Comparison of ENCODE assay signal across 1 cellular context in the genomic region with DNA sequence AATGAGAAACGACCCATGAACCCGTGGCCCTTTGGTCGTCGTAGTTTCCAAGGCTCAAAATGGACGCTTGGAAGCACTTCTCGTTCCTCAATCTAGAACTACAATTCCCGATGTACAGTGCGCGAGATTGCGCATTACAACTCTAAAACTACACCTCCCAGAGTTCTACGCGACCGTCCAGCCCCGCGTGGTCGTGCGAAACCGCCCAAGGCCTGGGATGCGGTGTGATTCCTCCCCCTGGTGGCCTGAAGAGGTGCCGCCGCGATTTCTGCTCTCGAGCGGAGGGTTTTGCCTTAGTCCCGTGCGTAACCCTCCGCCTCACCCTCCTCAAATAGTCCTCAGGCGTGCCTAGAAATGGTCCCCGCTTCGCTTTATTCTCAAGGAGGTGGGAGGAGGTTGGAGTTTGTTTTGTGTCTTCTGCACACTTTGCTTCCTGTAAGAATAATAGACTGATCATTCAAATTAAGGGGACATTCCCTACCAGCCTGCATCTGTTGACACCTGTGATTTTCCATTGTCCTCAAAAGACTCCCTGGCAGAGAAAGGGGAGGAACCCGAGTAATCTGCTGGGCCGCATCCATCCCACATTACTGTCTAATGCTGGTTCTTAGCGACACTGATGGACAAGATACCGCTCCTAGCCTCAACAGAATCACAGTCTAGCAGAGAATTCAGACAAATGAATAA.
TF ChIP-seq lines count a peak whose summit lies in the region.

No MANE protein-coding gene starts in this region.

TF ChIP-seq in K562, 482 proteins besides CTCF, POLR2A, EP300 and RAD21 (continued from another document and continues in another):
- TF ChIP-seq, protein P1, sequence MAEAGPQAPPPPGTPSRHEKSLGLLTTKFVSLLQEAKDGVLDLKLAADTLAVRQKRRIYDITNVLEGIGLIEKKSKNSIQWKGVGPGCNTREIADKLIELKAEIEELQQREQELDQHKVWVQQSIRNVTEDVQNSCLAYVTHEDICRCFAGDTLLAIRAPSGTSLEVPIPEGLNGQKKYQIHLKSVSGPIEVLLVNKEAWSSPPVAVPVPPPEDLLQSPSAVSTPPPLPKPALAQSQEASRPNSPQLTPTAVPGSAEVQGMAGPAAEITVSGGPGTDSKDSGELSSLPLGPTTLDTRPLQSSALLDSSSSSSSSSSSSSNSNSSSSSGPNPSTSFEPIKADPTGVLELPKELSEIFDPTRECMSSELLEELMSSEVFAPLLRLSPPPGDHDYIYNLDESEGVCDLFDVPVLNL (CRISPR knock-in tag; IDR thresholded peaks at IDR 0.05; ENCODE audit: low read depth): peak; percentile 89
- TF ChIP-seq KLF13 (tag; IDR thresholded peaks at IDR 0.05; ENCODE audit: borderline replicate concordance, low read depth): peak; percentile 96
- peak; percentile 74 for TF ChIP-seq FOSL1 (tag; conservative IDR thresholded peaks at IDR 0.05)
- no peak for TF ChIP-seq IFI16 (CRISPR knock-in tag; IDR thresholded peaks at IDR 0.05)
- TF ChIP-seq HLTF (IDR thresholded peaks at IDR 0.05): peak; percentile 80
- no peak for TF ChIP-seq BRF1 (IDR thresholded peaks at IDR 0.05; ENCODE audit: borderline replicate concordance, extremely low read depth, insufficient read length)
- TF ChIP-seq, protein P2, sequence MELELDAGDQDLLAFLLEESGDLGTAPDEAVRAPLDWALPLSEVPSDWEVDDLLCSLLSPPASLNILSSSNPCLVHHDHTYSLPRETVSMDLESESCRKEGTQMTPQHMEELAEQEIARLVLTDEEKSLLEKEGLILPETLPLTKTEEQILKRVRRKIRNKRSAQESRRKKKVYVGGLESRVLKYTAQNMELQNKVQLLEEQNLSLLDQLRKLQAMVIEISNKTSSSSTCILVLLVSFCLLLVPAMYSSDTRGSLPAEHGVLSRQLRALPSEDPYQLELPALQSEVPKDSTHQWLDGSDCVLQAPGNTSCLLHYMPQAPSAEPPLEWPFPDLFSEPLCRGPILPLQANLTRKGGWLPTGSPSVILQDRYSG (tag; conservative IDR thresholded peaks at IDR 0.05; ENCODE audit: low read depth): peak; percentile 89
- peak; percentile 97 for TF ChIP-seq RBM39 (optimal IDR thresholded peaks at IDR 0.05; ENCODE audit: low read depth, low read length)
- no peak for TF ChIP-seq ZNF121 (CRISPR knock-in tag; conservative IDR thresholded peaks at IDR 0.05)
- TF ChIP-seq GTF2F1 (IDR thresholded peaks at IDR 0.05; ENCODE audit: low read depth, low read length): peak; percentile 63; the same call in 1 of the 2 replicates
- peak; percentile 40 for TF ChIP-seq ZNF431 (CRISPR knock-in tag; IDR thresholded peaks at IDR 0.05)
- no peak for TF ChIP-seq ETS2 (tag; IDR thresholded peaks at IDR 0.05; ENCODE audit: borderline replicate concordance, poor library complexity, severe bottlenecking)
- TF ChIP-seq SMARCA4 (IDR thresholded peaks at IDR 0.05): peak; percentile 67
- TF ChIP-seq LEF1 (IDR thresholded peaks at IDR 0.05): peak; percentile 85
- TF ChIP-seq JUND (IDR thresholded peaks at IDR 0.05; ENCODE audit: borderline replicate concordance, low read depth, low read length): peak; percentile 87; the same call in 1 of the 2 replicates
- TF ChIP-seq JUND (tag; IDR thresholded peaks at IDR 0.05; ENCODE audit: borderline replicate concordance, low read depth, low read length): peak; percentile 76; the same call in 2 of the 3 replicates
- no peak for TF ChIP-seq ILK (tag; IDR thresholded peaks at IDR 0.05; ENCODE audit: borderline replicate concordance, low read depth)
- peak; percentile 79; the same call in 1 of the 2 replicates for TF ChIP-seq ZNF263 (CRISPR knock-in tag; IDR thresholded peaks at IDR 0.05; ENCODE audit: borderline replicate concordance)
- TF ChIP-seq, protein P3, sequence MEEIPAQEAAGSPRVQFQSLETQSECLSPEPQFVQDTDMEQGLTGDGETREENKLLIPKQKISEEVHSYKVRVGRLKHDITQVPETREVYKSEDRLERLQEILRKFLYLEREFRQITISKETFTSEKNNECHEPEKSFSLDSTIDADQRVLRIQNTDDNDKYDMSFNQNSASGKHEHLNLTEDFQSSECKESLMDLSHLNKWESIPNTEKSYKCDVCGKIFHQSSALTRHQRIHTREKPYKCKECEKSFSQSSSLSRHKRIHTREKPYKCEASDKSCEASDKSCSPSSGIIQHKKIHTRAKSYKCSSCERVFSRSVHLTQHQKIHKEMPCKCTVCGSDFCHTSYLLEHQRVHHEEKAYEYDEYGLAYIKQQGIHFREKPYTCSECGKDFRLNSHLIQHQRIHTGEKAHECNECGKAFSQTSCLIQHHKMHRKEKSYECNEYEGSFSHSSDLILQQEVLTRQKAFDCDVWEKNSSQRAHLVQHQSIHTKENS (CRISPR knock-in tag; IDR thresholded peaks at IDR 0.05): no peak
- TF ChIP-seq ZNF507 (tag; conservative IDR thresholded peaks at IDR 0.05): no peak
- TF ChIP-seq, protein P4, sequence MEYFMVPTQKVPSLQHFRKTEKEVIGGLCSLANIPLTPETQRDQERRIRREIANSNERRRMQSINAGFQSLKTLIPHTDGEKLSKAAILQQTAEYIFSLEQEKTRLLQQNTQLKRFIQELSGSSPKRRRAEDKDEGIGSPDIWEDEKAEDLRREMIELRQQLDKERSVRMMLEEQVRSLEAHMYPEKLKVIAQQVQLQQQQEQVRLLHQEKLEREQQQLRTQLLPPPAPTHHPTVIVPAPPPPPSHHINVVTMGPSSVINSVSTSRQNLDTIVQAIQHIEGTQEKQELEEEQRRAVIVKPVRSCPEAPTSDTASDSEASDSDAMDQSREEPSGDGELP (CRISPR knock-in tag; IDR thresholded peaks at IDR 0.05; ENCODE audit: borderline replicate concordance): peak; percentile 96
- TF ChIP-seq NCOA6 (IDR thresholded peaks at IDR 0.05): no peak
- no peak for TF ChIP-seq ZFP30 (CRISPR knock-in tag; IDR thresholded peaks at IDR 0.05; ENCODE audit: borderline replicate concordance)
- TF ChIP-seq NONO (IDR thresholded peaks at IDR 0.05; ENCODE audit: low read depth in 2 of 2, low read length in 1 of 2): peak in 1 of 2 experiments; percentile 76; a peak in 1 of 4 replicates
- TF ChIP-seq, protein P5, sequence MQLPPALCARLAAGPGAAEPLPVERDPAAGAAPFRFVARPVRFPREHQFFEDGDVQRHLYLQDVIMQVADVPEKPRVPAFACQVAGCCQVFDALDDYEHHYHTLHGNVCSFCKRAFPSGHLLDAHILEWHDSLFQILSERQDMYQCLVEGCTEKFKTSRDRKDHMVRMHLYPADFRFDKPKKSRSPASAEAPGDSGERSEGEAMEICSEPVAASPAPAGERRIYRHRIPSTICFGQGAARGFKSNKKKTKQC (CRISPR knock-in tag; IDR thresholded peaks at IDR 0.05): peak; percentile 91; the same call in 1 of the 2 replicates
- TF ChIP-seq, protein P6, sequence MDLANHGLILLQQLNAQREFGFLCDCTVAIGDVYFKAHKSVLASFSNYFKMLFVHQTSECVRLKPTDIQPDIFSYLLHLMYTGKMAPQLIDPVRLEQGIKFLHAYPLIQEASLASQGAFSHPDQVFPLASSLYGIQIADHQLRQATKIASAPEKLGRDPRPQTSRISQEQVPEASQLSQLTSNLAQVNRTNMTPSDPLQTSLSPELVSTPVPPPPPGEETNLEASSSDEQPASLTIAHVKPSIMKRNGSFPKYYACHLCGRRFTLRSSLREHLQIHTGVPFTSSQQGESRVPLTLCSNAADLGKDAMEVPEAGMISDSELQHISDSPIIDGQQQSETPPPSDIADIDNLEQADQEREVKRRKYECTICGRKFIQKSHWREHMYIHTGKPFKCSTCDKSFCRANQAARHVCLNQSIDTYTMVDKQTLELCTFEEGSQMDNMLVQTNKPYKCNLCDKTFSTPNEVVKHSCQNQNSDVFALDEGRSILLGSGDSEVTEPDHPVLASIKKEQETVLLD (IDR thresholded peaks at IDR 0.05): peak; percentile 92
- TF ChIP-seq ZNF589 (CRISPR knock-in tag; IDR thresholded peaks at IDR 0.05; ENCODE audit: low read depth): peak; percentile 93; the same call in 1 of the 2 replicates
- TF ChIP-seq CBX8 (IDR thresholded peaks at IDR 0.05; ENCODE audit: borderline replicate concordance, extremely low read depth, low read depth, low read length, poor library complexity, severe bottlenecking): no peak
- peak; percentile 100 for TF ChIP-seq SMC3 (conservative IDR thresholded peaks at IDR 0.05; ENCODE audit: insufficient read depth, low read depth, low read length)
- TF ChIP-seq TAF7 (tag; IDR thresholded peaks at IDR 0.05): peak; percentile 92
- peak; percentile 71 for TF ChIP-seq STAT5A (IDR thresholded peaks at IDR 0.05; ENCODE audit: borderline replicate concordance, low read length)
- TF ChIP-seq RUNX1 (IDR thresholded peaks at IDR 0.05; ENCODE audit: low read depth): 0 out of 2 replicates have a peak, but pooled peaks have one; percentile 84
- peak; percentile 98 for TF ChIP-seq CTBP1 (IDR thresholded peaks at IDR 0.05; ENCODE audit: borderline replicate concordance)
- no peak for TF ChIP-seq KAT2B (IDR thresholded peaks at IDR 0.05; ENCODE audit: low read depth, low read length)
- TF ChIP-seq RBM25 (IDR thresholded peaks at IDR 0.05; ENCODE audit: low read depth, low read length, severe bottlenecking): no peak
- 0 out of 2 replicates have a peak, but pooled peaks have one; percentile 25 for TF ChIP-seq PHB2 (IDR thresholded peaks at IDR 0.05; ENCODE audit: low read depth)
- no peak for TF ChIP-seq PTRF (tag; IDR thresholded peaks at IDR 0.05)
- peak in 1 of 2 experiments; percentile 97; a peak in 2 of 3 replicates for TF ChIP-seq CBX3 (IDR thresholded peaks at IDR 0.05; ENCODE audit: borderline replicate concordance in 1 of 2, low read length in 2 of 2)
- TF ChIP-seq CHCHD3 (CRISPR knock-in tag; IDR thresholded peaks at IDR 0.05): peak; percentile 45; the same call in 1 of the 2 replicates
- no peak for TF ChIP-seq ZNF217 (CRISPR knock-in tag; IDR thresholded peaks at IDR 0.05)
- no peak for TF ChIP-seq TGIF2 (CRISPR knock-in tag; IDR thresholded peaks at IDR 0.05)
- TF ChIP-seq TRIM28 (IDR thresholded peaks at IDR 0.05): peak; percentile 93
- TF ChIP-seq SRSF9 (IDR thresholded peaks at IDR 0.05; ENCODE audit: borderline replicate concordance, low read depth, low read length): no peak
- no peak for TF ChIP-seq FUS (optimal IDR thresholded peaks at IDR 0.05; ENCODE audit: low read depth, low read length)
- no peak for TF ChIP-seq TSC22D4 (tag; IDR thresholded peaks at IDR 0.05)
- TF ChIP-seq, protein P7, sequence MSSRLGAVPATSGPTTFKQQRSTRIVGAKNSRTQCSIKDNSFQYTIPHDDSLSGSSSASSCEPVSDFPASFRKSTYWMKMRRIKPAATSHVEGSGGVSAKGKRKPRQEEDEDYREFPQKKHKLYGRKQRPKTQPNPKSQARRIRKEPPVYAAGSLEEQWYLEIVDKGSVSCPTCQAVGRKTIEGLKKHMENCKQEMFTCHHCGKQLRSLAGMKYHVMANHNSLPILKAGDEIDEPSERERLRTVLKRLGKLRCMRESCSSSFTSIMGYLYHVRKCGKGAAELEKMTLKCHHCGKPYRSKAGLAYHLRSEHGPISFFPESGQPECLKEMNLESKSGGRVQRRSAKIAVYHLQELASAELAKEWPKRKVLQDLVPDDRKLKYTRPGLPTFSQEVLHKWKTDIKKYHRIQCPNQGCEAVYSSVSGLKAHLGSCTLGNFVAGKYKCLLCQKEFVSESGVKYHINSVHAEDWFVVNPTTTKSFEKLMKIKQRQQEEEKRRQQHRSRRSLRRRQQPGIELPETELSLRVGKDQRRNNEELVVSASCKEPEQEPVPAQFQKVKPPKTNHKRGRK (tag; IDR thresholded peaks at IDR 0.05): no peak
- no peak for TF ChIP-seq TFAM (CRISPR knock-in tag; conservative IDR thresholded peaks at IDR 0.05)
- TF ChIP-seq, protein P8, sequence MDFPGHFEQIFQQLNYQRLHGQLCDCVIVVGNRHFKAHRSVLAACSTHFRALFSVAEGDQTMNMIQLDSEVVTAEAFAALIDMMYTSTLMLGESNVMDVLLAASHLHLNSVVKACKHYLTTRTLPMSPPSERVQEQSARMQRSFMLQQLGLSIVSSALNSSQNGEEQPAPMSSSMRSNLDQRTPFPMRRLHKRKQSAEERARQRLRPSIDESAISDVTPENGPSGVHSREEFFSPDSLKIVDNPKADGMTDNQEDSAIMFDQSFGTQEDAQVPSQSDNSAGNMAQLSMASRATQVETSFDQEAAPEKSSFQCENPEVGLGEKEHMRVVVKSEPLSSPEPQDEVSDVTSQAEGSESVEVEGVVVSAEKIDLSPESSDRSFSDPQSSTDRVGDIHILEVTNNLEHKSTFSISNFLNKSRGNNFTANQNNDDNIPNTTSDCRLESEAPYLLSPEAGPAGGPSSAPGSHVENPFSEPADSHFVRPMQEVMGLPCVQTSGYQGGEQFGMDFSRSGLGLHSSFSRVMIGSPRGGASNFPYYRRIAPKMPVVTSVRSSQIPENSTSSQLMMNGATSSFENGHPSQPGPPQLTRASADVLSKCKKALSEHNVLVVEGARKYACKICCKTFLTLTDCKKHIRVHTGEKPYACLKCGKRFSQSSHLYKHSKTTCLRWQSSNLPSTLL (IDR thresholded peaks at IDR 0.05): no peak
- no peak for TF ChIP-seq EWSR1 (IDR thresholded peaks at IDR 0.05; ENCODE audit: borderline replicate concordance, low read depth, partially characterized antibody)
- TF ChIP-seq ZSCAN32 (CRISPR knock-in tag; IDR thresholded peaks at IDR 0.05): no peak
- TF ChIP-seq, protein P9, sequence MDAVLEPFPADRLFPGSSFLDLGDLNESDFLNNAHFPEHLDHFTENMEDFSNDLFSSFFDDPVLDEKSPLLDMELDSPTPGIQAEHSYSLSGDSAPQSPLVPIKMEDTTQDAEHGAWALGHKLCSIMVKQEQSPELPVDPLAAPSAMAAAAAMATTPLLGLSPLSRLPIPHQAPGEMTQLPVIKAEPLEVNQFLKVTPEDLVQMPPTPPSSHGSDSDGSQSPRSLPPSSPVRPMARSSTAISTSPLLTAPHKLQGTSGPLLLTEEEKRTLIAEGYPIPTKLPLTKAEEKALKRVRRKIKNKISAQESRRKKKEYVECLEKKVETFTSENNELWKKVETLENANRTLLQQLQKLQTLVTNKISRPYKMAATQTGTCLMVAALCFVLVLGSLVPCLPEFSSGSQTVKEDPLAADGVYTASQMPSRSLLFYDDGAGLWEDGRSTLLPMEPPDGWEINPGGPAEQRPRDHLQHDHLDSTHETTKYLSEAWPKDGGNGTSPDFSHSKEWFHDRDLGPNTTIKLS (IDR thresholded peaks at IDR 0.05; ENCODE audit: borderline replicate concordance, low read depth): peak; percentile 99
- TF ChIP-seq, protein P10, sequence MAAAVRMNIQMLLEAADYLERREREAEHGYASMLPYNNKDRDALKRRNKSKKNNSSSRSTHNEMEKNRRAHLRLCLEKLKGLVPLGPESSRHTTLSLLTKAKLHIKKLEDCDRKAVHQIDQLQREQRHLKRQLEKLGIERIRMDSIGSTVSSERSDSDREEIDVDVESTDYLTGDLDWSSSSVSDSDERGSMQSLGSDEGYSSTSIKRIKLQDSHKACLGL (CRISPR knock-in tag; IDR thresholded peaks at IDR 0.05; ENCODE audit: borderline replicate concordance, poor library complexity, severe bottlenecking): no peak
- peak; percentile 67 for TF ChIP-seq DACH1 (IDR thresholded peaks at IDR 0.05; ENCODE audit: partially characterized antibody)
- TF ChIP-seq DNMT1 (IDR thresholded peaks at IDR 0.05): no peak
- TF ChIP-seq, protein P11, sequence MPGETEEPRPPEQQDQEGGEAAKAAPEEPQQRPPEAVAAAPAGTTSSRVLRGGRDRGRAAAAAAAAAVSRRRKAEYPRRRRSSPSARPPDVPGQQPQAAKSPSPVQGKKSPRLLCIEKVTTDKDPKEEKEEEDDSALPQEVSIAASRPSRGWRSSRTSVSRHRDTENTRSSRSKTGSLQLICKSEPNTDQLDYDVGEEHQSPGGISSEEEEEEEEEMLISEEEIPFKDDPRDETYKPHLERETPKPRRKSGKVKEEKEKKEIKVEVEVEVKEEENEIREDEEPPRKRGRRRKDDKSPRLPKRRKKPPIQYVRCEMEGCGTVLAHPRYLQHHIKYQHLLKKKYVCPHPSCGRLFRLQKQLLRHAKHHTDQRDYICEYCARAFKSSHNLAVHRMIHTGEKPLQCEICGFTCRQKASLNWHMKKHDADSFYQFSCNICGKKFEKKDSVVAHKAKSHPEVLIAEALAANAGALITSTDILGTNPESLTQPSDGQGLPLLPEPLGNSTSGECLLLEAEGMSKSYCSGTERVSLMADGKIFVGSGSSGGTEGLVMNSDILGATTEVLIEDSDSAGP (CRISPR knock-in tag; IDR thresholded peaks at IDR 0.05): peak; percentile 83; the same call in 1 of the 2 replicates
